Comparison of ENCODE assay signal across 11 cellular contexts in the genomic region with DNA sequence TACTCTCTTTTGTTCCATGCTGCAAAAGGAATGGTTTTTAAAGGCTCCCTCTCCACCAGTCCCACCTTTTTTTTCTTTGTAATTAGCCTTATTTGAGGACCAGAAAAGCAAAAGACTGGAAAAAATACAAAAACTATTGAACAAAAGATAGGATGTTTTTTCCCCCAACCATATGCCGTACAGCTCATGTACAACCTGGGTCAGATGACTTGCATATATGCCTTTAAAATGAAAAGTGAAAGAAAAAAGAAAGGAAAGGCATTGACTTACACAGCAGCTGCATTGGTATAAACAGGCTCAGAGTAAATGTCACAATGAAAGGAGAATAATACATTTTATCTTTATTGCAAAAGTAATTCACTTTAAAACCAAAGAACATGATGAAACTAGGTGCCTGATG.
A peak's percentile ranks its signal among the peaks of the same experiment; 100 is the strongest.
DNase-seq lines count a peak whose midpoint lies in the region; ATAC-seq and TF ChIP-seq lines count a peak whose summit lies in the region.
"Had no signal": no experiment of that assay in that cellular context is flagged by ENCODE, and none has a peak within 500 bp of the region (broad histone marks: within the 10 kb centered on the region; RNA-seq: fewer than 3 reads in every experiment).

No MANE protein-coding gene starts in this region.

- peak overlapping the region; percentile 41 to 59 (median 47) for H3K4me3 Mint-ChIP-seq in T-cell

- dilution Hi-C loops in mammary epithelial cell (cut with HindIII; ENCODE audit: low sequenced_read_pairs), result no loop called here

- H3K27ac Mint-ChIP-seq in T-cell, result peak overlapping the region; percentile 86 to 95

- H3K27me3 Mint-ChIP-seq in T-cell, result peaks cover 0 to 2% of the 10 kb centered on the region in 2 donors

- peaks cover 18 to 20% (median 19%) of the 10 kb centered on the region in 3 donors for H3K4me1 Mint-ChIP-seq in T-cell

- H4K20me1 ChIP-seq in mammary epithelial cell (ENCODE audit: insufficient read depth, low read length), result no peaks in the 10 kb centered on the region
- H4K20me1 ChIP-seq: BLaER1 had no signal

- CTCF ChIA-PET in T-cell (lab: Charles Lee), result no interaction called here
- CTCF ChIA-PET in mammary epithelial cell (lab: Charles Lee; ENCODE audit: low non-redundant PET), result no interaction called here

- H3K36me3 ChIP-seq in mammary epithelial cell (ENCODE audit: insufficient read depth, low read length), result no peaks in the 10 kb centered on the region
- H3K36me3 ChIP-seq: BLaER1 had no signal

- peak; percentile 89 for ATAC-seq in HG02571 (IDR thresholded peaks at IDR 0.05; ENCODE audit: unreplicated experiment)
- peak; percentile 84 to 93 (median 86) for ATAC-seq in T-cell (replicated peaks in 1 of 4)
- peak; percentile 82 for ATAC-seq in stimulated activated naive CD8-positive, alpha-beta T cell treated with anti-CD3 and anti-CD28 coated beads, Interleukin-15, Interleukin-2, amounts not matched to agents 100 U/mL and 50 U/mL, for 24 hours

- in situ Hi-C loops in mammary epithelial cell (cut with MboI; ENCODE audit: low sequenced_read_pairs in 2 of 2) (no loop called here), GM13977 (cut with MboI; ENCODE audit: low pct_unique_long_range_greater_than_20kb, low sequenced_read_pairs, unreplicated experiment) (no loop called here)

- no TSS peak for BruUV-seq in mammary epithelial cell (replicated peaks; lab: Mats Ljungman, UMichigan)

- H3K79me2 ChIP-seq in mammary epithelial cell (ENCODE audit: insufficient read depth, low read length), result no peaks in the 10 kb centered on the region

- peaks cover 7% of the 10 kb centered on the region for H3K36me3 Mint-ChIP-seq in T-cell

- H3K9me3 ChIP-seq in mammary epithelial cell (replicated peaks; ENCODE audit: insufficient read depth, low read length), result no peaks in the 10 kb centered on the region
- H3K9me3 ChIP-seq: BLaER1 had no signal

- H3K4me2 ChIP-seq in mammary epithelial cell (ENCODE audit: insufficient read depth, low read depth, low read length), result no peak overlapping the region
- H3K4me2 ChIP-seq: BLaER1 had no signal

- DNase-seq in activated gamma-delta T cell treated with Interleukin-2 at 50 U/mL for 16 hours, result peak; percentile 3
- no peak for DNase-seq in activated gamma-delta T cell (lab: John Stamatoyannopoulos, UW)
- no peak for DNase-seq in T-cell
- DNase-seq in stimulated activated naive CD8-positive, alpha-beta T cell treated with anti-CD3 and anti-CD28 coated beads, Interleukin-15, Interleukin-2, amounts not matched to agents 100 U/mL and 50 U/mL, for 24 hours, result no peak
- no peak for DNase-seq in mammary epithelial cell
- DNase-seq in GM13977 (ENCODE audit: low spot score), result no peak
- no peak for DNase-seq in epidermal melanocyte (ENCODE audit: insufficient read length, low spot score)
- DNase-seq: NCI-H446, occipital lobe had no signal

- H2AFZ ChIP-seq in mammary epithelial cell (ENCODE audit: low read depth, low read length), result no peak overlapping the region

- peaks cover under 1% of the 10 kb centered on the region for H3K27me3 ChIP-seq in mammary epithelial cell (ENCODE audit: insufficient read depth, low read length)
- H3K27me3 ChIP-seq: BLaER1 had no signal

- intact Hi-C loops in mammary epithelial cell (cut with micrococcal nuclease), result no loop called here

- TF ChIP-seq CTCF in mammary epithelial cell (conservative IDR thresholded peaks at IDR 0.05 in 1 of 2, IDR thresholded peaks at IDR 0.05 in 1 of 2; ENCODE audit: extremely low read depth in 1 of 2, insufficient read depth in 1 of 2, low read depth in 1 of 2, low read length in 2 of 2) (no peak), GM13977 (IDR thresholded peaks at IDR 0.05; ENCODE audit: extremely low read depth, insufficient read depth, missing control alignments) (no peak)

- H3K4me1 ChIP-seq in mammary epithelial cell (ENCODE audit: insufficient read depth, low read length), result no peaks in the 10 kb centered on the region
- H3K4me1 ChIP-seq: BLaER1 had no signal

- H3K4me3 ChIP-seq in mammary epithelial cell (replicated peaks in 1 of 3; ENCODE audit: insufficient read depth in 1 of 3, low read depth in 2 of 3, low read length in 3 of 3), result no peak overlapping the region
- H3K4me3 ChIP-seq: BLaER1 had no signal

- no peaks in the 10 kb centered on the region for H3K9me3 Mint-ChIP-seq in T-cell

- no peak overlapping the region for H3K27ac ChIP-seq in mammary epithelial cell (ENCODE audit: insufficient read depth, low read depth, low read length)
- H3K27ac ChIP-seq: BLaER1 had no signal

- H3K9ac ChIP-seq in mammary epithelial cell (ENCODE audit: insufficient read depth, low read length), result no peak overlapping the region
- H3K9ac ChIP-seq: BLaER1 had no signal

- 81% methylated on average over 1 of the region's 1 CpG for WGBS in mammary epithelial cell (ENCODE audit: low coverage, missing lambda C conversion rate)

- POLR2A ChIA-PET in T-cell (lab: Charles Lee), result interaction anchor here (0.7 to 0.8 kb wide), 2 partner anchors 72 to 1192 kb away, joined by 3 to 5 read pairs; no protein-coding TSS in a partner anchor
